8 cellular contexts compared by ENCODE assay signal in the genomic region with DNA sequence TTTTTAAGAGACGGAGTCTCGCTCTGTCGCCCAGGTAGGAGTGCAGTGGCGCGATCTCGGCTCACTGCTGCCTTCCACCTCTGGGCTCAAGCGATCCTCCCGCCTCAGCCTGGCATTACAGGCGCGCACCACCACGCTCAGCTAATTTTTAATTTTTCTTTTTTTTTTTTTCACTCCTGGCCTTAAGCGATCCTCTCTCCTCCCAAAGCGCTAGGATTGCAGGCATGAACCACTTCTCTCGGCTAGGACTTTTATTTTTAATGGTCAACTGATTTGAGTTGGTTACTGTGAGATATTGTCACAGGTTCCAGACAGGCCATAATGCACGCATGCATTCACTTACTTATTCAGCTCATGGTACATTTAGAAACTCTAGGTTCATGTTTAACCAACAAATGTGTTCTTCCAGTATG.
DNase-seq lines count a peak whose midpoint lies in the region; ATAC-seq and TF ChIP-seq lines count a peak whose summit lies in the region.

No MANE protein-coding gene starts in this region.

- in situ Hi-C loops in GM13977 (cut with MboI; ENCODE audit: low pct_unique_long_range_greater_than_20kb, low sequenced_read_pairs, unreplicated experiment), result no loop called here

- H3K9me3 ChIP-seq in HUES48 (ENCODE audit: control insufficient read depth, insufficient read depth, low read length) (no peaks in the 10 kb centered on the region), neuron (ENCODE audit: low read length) (no peaks in the 10 kb centered on the region)

- no peaks in the 10 kb centered on the region for H3K27me3 ChIP-seq in HUES48 (ENCODE audit: control insufficient read depth, insufficient read depth, low read length)
- no peaks in the 10 kb centered on the region for H3K27me3 ChIP-seq in neuron (ENCODE audit: insufficient read depth, low read length)

- peaks cover 55% of the 10 kb centered on the region for H3K36me3 ChIP-seq in HUES48 (ENCODE audit: control insufficient read depth, insufficient read depth, low read length)
- H3K36me3 ChIP-seq in neuron (ENCODE audit: insufficient read depth, low read length), result peaks cover 34% of the 10 kb centered on the region

- DNase-seq in coronary artery (ENCODE audit: low spot score) (no peak), GM13977 (ENCODE audit: low spot score) (no peak)

- H3K4me3 ChIP-seq in HUES48 (ENCODE audit: low read depth, low read length) (peak overlapping the region; percentile 91), coronary artery (peak overlapping the region; percentile 94), neuron (ENCODE audit: low read length) (peak overlapping the region; percentile 74)

- no peak overlapping the region for H2AFZ ChIP-seq in neuron (ENCODE audit: low read depth, low read length)

- H3K9ac ChIP-seq in HUES48 (ENCODE audit: low read depth, low read length), result peak overlapping the region; percentile 92

- peaks cover 8% of the 10 kb centered on the region; the same call in 1 of the 2 replicates for H3K4me1 ChIP-seq in HUES48 (ENCODE audit: control insufficient read depth, insufficient read depth, low read length)
- H3K4me1 ChIP-seq in neuron (ENCODE audit: insufficient read depth, low read length), result peaks cover 3% of the 10 kb centered on the region

- H3K27ac ChIP-seq in HUES48 (ENCODE audit: low read depth, low read length) (peak overlapping the region; percentile 98), coronary artery (peak overlapping the region; percentile 88 to 97)

- ATAC-seq in GM18868 (IDR thresholded peaks at IDR 0.05; ENCODE audit: unreplicated experiment) (peak; percentile 15), GM19351 (IDR thresholded peaks at IDR 0.05; ENCODE audit: unreplicated experiment) (no peak), GM21381 (IDR thresholded peaks at IDR 0.05; ENCODE audit: unreplicated experiment) (no peak), GM21717 (IDR thresholded peaks at IDR 0.05; ENCODE audit: unreplicated experiment) (no peak)

- TF ChIP-seq CTCF in coronary artery (IDR thresholded peaks at IDR 0.05) (no peak), GM13977 (IDR thresholded peaks at IDR 0.05; ENCODE audit: extremely low read depth, insufficient read depth, missing control alignments) (no peak)
